23 cellular contexts compared by ENCODE assay signal in the genomic region with DNA sequence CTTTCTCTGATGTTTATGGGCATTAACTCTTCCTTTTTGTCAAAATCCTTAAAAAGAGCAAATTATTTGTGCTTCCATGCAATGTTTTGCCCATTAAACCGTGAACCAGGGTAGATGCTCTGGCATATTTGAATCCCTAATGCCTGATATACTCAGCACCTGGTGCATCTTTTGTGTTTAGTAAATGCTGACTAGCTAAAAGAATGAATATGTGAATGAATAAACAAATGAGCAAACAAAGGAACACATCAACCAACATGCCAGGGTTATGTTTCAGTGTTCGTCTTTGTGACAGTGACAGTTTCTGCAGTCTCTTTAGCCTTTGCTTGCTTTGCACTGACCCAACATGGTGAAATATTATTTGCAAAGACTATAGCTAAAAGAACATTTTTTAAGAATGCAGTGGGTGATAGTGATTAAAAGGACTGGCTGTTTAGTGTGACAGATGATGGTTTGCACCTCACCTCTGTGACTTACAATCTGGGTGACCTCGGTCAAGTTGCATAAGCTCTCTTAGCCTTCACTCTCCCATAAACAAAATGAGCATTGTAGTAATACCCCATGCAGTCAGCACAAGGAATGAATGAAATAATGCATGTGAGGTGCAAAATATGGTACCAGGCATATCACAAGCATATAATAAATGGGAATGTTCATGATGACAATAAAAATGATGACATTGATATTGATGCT. TPM values are rescaled to one million over a fixed set of nuclear protein-coding genes. Genes with fewer than 3 reads are reported as not detected.
"Had no signal": no experiment of that assay in that cellular context is flagged by ENCODE, and none has a peak within 500 bp of the region (broad histone marks: within the 10 kb centered on the region; RNA-seq: fewer than 3 reads in every experiment).

No MANE protein-coding gene starts in this region.

- H3K4me1 ChIP-seq: tibial artery had no signal

- H3K4me3 ChIP-seq: cardiac muscle cell, heart right ventricle, tibial artery had no signal

- H3K27me3 ChIP-seq: cardiac muscle cell, tibial artery had no signal

- DNase-seq: activated B cell treated with CpG ODN at 0.5 μM for 24 hours; activated CD4-positive, alpha-beta T cell treated with anti-CD3 and anti-CD28 coated beads for 36 hours; activated CD4-positive, alpha-beta T cell treated with anti-CD3 and anti-CD28 coated beads, Interleukin-2, amount 50 U/mL, for 48 hours; activated CD8-positive, alpha-beta memory T cell treated with anti-CD3 and anti-CD28 coated beads, Interleukin-2, amount 50 U/mL, for 48 hours; activated effector memory CD4-positive, alpha-beta T cell treated with Interleukin-2 at 50 U/mL for 16 hours; activated naive CD4-positive, alpha-beta T cell treated with anti-CD3 and anti-CD28 coated beads for 36 hours; activated naive CD8-positive, alpha-beta T cell treated with anti-CD3 and anti-CD28 coated beads, Interleukin-2, amount 10 ng/mL, durations not matched to agents 7 days and 5 days; activated T-cell treated with anti-CD3 and anti-CD28 coated beads, Interleukin-2, amount 50 U/mL, for 48 hours; effector CD4-positive, alpha-beta T cell; heart right ventricle; left colon; stimulated activated CD4-positive, alpha-beta T cell treated with anti-CD3 and anti-CD28 coated beads, Interleukin-1b, Interleukin-23, amount 100 ng/mL, for 48 hours; substantia nigra; T1000; tibial artery had no signal

- H3K36me3 ChIP-seq: heart right ventricle, tibial artery had no signal

- H3K27ac ChIP-seq: heart right ventricle, tibial artery had no signal

- ATAC-seq: activated CD4-positive, alpha-beta T cell treated with anti-CD3 and anti-CD28 coated beads for 36 hours; left colon; natural killer cell treated with Interleukin-12 subunit alpha and Interleukin-12 subunit beta and Interleukin-15 and Interleukin-18, amount 100 ng/mL, for 72 hours had no signal

- H3K9me3 ChIP-seq: heart right ventricle, tibial artery had no signal

RNA-seq across cellular contexts. Expression of a gene that starts 29.5 kb away (rescaled TPM):
- total RNA-seq: activated B cell treated with CpG ODN at 0.5 μM for 24 hours; activated CD4-positive, alpha-beta T cell treated with anti-CD3 and anti-CD28 coated beads for 36 hours; activated CD8-positive, alpha-beta memory T cell treated with anti-CD3 and anti-CD28 coated beads for 36 hours; activated naive CD4-positive, alpha-beta T cell treated with anti-CD3 and anti-CD28 coated beads for 36 hours; activated naive CD8-positive, alpha-beta T cell treated with anti-CD3 and anti-CD28 coated beads, Interleukin-2, amount 10 ng/mL, durations not matched to agents 7 days and 5 days; epithelial cell of proximal tubule; fibroblast of villous mesenchyme; lower leg skin; natural killer cell treated with Interleukin-12 subunit alpha and Interleukin-12 subunit beta and Interleukin-15 and Interleukin-18, amount 100 ng/mL, for 72 hours; omental fat pad; progenitor cell of endocrine pancreas had no signal
